In the genomic region with DNA sequence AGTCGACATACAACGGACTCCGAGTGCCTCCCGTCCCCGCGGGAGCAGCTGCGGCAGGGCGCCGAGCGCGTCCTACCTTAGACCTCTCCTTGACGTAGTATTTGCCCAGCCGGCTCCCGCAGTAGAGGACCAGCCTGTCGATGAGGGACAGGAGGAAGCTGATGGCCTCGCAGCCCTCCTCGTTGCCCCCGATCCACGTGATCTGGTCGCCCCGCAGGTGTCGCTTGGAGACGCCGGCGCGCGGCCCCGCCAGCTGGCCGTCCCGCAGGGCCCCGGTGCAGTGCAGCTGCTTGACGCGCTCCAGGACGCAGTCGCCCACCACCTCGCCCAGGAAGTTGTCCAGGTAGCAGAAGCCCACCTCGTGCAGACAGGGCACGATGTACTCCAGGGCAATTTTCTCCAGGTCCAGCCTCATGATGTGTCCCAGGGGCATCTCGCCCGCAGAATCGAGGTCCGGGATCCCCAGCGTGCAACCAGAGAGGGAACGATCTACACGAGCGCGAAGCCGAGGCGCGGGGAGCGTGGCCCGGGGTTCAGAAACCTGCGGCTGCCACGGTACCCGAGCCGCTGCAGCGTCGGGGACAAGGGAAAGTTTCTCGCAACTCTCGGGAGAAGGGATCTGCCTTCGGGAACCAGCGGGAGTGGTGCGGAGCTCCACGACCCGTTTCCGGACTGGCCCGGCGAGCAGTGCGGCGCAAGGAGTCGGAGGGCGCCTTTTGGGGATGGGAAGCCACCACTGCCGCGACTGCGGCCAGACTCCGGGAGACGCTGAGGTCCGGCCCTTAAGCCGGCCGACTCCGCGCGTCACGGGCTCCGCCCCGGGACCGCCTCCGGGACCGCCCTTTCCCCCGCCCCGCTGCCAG, we compare ENCODE assay signal across 1 cellular context.
TF ChIP-seq lines count a peak whose summit lies in the region.

TSS of gene EGLN3 (minus strand) at position 755 of the 863 bp plus-strand sequence. CDS start at position 433, 322 bp downstream.

TF ChIP-seq in WTC11, 78 proteins besides CTCF, POLR2A, EP300 and RAD21 (continued from another document and continues in another):
- TF ChIP-seq ATF2 (CRISPR knock-in tag; IDR thresholded peaks at IDR 0.05; ENCODE audit: borderline replicate concordance, low read depth) (0 out of 2 replicates have a peak, but pooled peaks have one; percentile 30), ZBTB43 (CRISPR knock-in tag; IDR thresholded peaks at IDR 0.05) (peak; percentile 63; the same call in 1 of the 2 replicates), EMX1 (CRISPR knock-in tag; IDR thresholded peaks at IDR 0.05) (no peak), RORB (CRISPR knock-in tag; IDR thresholded peaks at IDR 0.05) (no peak), IRF2 (CRISPR knock-in tag; IDR thresholded peaks at IDR 0.05; ENCODE audit: borderline replicate concordance, low read depth) (no peak), ATF1 (CRISPR knock-in tag; IDR thresholded peaks at IDR 0.05) (no peak), ZBTB21 (CRISPR knock-in tag; IDR thresholded peaks at IDR 0.05; ENCODE audit: borderline replicate concordance) (peak; percentile 35), ZNF317 (CRISPR knock-in tag; IDR thresholded peaks at IDR 0.05; ENCODE audit: borderline replicate concordance, low read depth) (no peak), CREB1 (CRISPR knock-in tag; IDR thresholded peaks at IDR 0.05) (no peak; the same call in 1 of the 2 replicates), PRDM15 (CRISPR knock-in tag; IDR thresholded peaks at IDR 0.05) (peak; percentile 6; the same call in 1 of the 2 replicates), ZNF425 (CRISPR knock-in tag; conservative IDR thresholded peaks at IDR 0.05) (no peak), E2F4 (CRISPR knock-in tag; IDR thresholded peaks at IDR 0.05; ENCODE audit: borderline replicate concordance, low read depth) (peak; percentile 46; the same call in 1 of the 2 replicates), E2F1 (CRISPR knock-in tag; IDR thresholded peaks at IDR 0.05) (peak; percentile 81; the same call in 1 of the 2 replicates), ZNF416 (CRISPR knock-in tag; IDR thresholded peaks at IDR 0.05) (0 out of 2 replicates have a peak, but pooled peaks have one; percentile 45), MXD4 (CRISPR knock-in tag; IDR thresholded peaks at IDR 0.05; ENCODE audit: borderline replicate concordance) (no peak), NFATC4 (CRISPR knock-in tag; IDR thresholded peaks at IDR 0.05) (0 out of 2 replicates have a peak, but pooled peaks have one; percentile 45)
- TF ChIP-seq, protein P1, sequence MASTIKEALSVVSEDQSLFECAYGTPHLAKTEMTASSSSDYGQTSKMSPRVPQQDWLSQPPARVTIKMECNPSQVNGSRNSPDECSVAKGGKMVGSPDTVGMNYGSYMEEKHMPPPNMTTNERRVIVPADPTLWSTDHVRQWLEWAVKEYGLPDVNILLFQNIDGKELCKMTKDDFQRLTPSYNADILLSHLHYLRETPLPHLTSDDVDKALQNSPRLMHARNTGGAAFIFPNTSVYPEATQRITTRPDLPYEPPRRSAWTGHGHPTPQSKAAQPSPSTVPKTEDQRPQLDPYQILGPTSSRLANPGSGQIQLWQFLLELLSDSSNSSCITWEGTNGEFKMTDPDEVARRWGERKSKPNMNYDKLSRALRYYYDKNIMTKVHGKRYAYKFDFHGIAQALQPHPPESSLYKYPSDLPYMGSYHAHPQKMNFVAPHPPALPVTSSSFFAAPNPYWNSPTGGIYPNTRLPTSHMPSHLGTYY (CRISPR knock-in tag; IDR thresholded peaks at IDR 0.05), result no peak
- TF ChIP-seq, protein P2, sequence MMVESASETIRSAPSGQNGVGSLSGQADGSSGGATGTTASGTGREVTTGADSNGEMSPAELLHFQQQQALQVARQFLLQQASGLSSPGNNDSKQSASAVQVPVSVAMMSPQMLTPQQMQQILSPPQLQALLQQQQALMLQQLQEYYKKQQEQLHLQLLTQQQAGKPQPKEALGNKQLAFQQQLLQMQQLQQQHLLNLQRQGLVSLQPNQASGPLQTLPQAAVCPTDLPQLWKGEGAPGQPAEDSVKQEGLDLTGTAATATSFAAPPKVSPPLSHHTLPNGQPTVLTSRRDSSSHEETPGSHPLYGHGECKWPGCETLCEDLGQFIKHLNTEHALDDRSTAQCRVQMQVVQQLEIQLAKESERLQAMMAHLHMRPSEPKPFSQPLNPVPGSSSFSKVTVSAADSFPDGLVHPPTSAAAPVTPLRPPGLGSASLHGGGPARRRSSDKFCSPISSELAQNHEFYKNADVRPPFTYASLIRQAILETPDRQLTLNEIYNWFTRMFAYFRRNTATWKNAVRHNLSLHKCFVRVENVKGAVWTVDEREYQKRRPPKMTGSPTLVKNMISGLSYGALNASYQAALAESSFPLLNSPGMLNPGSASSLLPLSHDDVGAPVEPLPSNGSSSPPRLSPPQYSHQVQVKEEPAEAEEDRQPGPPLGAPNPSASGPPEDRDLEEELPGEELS (CRISPR knock-in tag; IDR thresholded peaks at IDR 0.05), result peak; percentile 53; the same call in 1 of the 2 replicates
- TF ChIP-seq, protein P3, sequence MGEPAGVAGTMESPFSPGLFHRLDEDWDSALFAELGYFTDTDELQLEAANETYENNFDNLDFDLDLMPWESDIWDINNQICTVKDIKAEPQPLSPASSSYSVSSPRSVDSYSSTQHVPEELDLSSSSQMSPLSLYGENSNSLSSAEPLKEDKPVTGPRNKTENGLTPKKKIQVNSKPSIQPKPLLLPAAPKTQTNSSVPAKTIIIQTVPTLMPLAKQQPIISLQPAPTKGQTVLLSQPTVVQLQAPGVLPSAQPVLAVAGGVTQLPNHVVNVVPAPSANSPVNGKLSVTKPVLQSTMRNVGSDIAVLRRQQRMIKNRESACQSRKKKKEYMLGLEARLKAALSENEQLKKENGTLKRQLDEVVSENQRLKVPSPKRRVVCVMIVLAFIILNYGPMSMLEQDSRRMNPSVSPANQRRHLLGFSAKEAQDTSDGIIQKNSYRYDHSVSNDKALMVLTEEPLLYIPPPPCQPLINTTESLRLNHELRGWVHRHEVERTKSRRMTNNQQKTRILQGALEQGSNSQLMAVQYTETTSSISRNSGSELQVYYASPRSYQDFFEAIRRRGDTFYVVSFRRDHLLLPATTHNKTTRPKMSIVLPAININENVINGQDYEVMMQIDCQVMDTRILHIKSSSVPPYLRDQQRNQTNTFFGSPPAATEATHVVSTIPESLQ (CRISPR knock-in tag; IDR thresholded peaks at IDR 0.05), result no peak
- TF ChIP-seq, protein P4, sequence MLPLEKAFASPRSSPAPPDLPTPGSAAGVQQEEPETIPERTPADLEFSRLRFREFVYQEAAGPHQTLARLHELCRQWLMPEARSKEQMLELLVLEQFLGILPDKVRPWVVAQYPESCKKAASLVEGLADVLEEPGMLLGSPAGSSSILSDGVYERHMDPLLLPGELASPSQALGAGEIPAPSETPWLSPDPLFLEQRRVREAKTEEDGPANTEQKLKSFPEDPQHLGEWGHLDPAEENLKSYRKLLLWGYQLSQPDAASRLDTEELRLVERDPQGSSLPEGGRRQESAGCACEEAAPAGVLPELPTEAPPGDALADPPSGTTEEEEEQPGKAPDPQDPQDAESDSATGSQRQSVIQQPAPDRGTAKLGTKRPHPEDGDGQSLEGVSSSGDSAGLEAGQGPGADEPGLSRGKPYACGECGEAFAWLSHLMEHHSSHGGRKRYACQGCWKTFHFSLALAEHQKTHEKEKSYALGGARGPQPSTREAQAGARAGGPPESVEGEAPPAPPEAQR (CRISPR knock-in tag; IDR thresholded peaks at IDR 0.05), result no peak
- TF ChIP-seq, protein P5, sequence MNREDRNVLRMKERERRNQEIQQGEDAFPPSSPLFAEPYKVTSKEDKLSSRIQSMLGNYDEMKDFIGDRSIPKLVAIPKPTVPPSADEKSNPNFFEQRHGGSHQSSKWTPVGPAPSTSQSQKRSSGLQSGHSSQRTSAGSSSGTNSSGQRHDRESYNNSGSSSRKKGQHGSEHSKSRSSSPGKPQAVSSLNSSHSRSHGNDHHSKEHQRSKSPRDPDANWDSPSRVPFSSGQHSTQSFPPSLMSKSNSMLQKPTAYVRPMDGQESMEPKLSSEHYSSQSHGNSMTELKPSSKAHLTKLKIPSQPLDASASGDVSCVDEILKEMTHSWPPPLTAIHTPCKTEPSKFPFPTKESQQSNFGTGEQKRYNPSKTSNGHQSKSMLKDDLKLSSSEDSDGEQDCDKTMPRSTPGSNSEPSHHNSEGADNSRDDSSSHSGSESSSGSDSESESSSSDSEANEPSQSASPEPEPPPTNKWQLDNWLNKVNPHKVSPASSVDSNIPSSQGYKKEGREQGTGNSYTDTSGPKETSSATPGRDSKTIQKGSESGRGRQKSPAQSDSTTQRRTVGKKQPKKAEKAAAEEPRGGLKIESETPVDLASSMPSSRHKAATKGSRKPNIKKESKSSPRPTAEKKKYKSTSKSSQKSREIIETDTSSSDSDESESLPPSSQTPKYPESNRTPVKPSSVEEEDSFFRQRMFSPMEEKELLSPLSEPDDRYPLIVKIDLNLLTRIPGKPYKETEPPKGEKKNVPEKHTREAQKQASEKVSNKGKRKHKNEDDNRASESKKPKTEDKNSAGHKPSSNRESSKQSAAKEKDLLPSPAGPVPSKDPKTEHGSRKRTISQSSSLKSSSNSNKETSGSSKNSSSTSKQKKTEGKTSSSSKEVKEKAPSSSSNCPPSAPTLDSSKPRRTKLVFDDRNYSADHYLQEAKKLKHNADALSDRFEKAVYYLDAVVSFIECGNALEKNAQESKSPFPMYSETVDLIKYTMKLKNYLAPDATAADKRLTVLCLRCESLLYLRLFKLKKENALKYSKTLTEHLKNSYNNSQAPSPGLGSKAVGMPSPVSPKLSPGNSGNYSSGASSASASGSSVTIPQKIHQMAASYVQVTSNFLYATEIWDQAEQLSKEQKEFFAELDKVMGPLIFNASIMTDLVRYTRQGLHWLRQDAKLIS (CRISPR knock-in tag; IDR thresholded peaks at IDR 0.05; ENCODE audit: borderline replicate concordance), result 0 out of 2 replicates have a peak, but pooled peaks have one; percentile 17
